Comparison of ENCODE assay signal across 21 cellular contexts in the genomic region with DNA sequence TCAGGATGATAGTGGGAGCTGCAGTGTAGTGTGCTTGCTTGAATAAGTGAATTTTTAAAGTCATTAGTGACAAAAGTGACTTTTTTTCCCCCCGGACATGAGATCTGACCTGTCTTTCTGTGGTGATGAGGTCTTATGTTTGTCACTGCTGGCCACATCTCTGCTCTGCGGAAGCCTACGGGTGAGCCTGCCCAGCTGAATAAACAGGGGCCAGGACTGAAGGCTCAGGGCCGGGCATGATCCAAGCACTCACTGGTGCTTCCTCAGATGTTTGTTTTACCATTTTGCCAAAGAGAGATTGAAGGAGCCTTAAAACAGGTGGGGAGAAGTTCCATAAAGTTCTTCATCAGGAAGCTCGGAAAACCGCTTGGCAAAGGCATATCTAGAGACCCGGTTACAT.
"Had no signal": no experiment of that assay in that cellular context is flagged by ENCODE, and none has a peak within 500 bp of the region (broad histone marks: within the 10 kb centered on the region; RNA-seq: fewer than 3 reads in every experiment).

No MANE protein-coding gene starts in this region.

- H3K27me3 Mint-ChIP-seq: activated CD4-positive, alpha-beta memory T cell treated with anti-CD3 and anti-CD28 coated beads for 36 hours; activated CD4-positive, alpha-beta T cell treated with anti-CD3 and anti-CD28 coated beads for 36 hours; activated naive CD4-positive, alpha-beta T cell treated with anti-CD3 and anti-CD28 coated beads, Interleukin-2, amount 50 U/mL, for 24 hours; activated T-cell treated with anti-CD3 and anti-CD28 coated beads, Interleukin-2, amount 50 U/mL, for 24 hours; brain; central memory CD8-positive, alpha-beta T cell; effector memory CD8-positive, alpha-beta T cell; naive thymus-derived CD4-positive, alpha-beta T cell; stimulated activated naive CD8-positive, alpha-beta T cell treated with anti-CD3 and anti-CD28 coated beads, Interleukin-15, Interleukin-2, amounts not matched to agents 100 ng/mL and 50 ng/mL, for 24 hours; T-helper 17 cell had no signal

- H3K27ac ChIP-seq: adrenal gland, epithelial cell of prostate, suprapubic skin, upper lobe of right lung, WERI-Rb-1 had no signal

- H3K4me3 Mint-ChIP-seq: activated CD4-positive, alpha-beta memory T cell treated with anti-CD3 and anti-CD28 coated beads for 36 hours; activated CD4-positive, alpha-beta T cell treated with anti-CD3 and anti-CD28 coated beads for 36 hours; activated naive CD4-positive, alpha-beta T cell treated with anti-CD3 and anti-CD28 coated beads, Interleukin-2, amount 50 U/mL, for 24 hours; activated T-cell treated with anti-CD3 and anti-CD28 coated beads, Interleukin-2, amount 50 U/mL, for 24 hours; brain; central memory CD8-positive, alpha-beta T cell; effector memory CD8-positive, alpha-beta T cell; naive thymus-derived CD4-positive, alpha-beta T cell; stimulated activated naive CD8-positive, alpha-beta T cell treated with anti-CD3 and anti-CD28 coated beads, Interleukin-15, Interleukin-2, amounts not matched to agents 100 ng/mL and 50 ng/mL, for 24 hours; T-helper 17 cell had no signal

- H3K36me3 ChIP-seq: adrenal gland, suprapubic skin, upper lobe of right lung, WERI-Rb-1 had no signal

- H3K9me3 ChIP-seq: adrenal gland, mucosa of descending colon, suprapubic skin, upper lobe of right lung had no signal

- H3K9me3 Mint-ChIP-seq: central memory CD8-positive, alpha-beta T cell; effector memory CD8-positive, alpha-beta T cell; stimulated activated naive CD8-positive, alpha-beta T cell treated with anti-CD3 and anti-CD28 coated beads, Interleukin-15, Interleukin-2, amounts not matched to agents 100 ng/mL and 50 ng/mL, for 24 hours had no signal

- H3K4me3 ChIP-seq: adrenal gland, mucosa of descending colon, smooth muscle cell, upper lobe of right lung had no signal

- DNase-seq: activated CD4-positive, alpha-beta memory T cell treated with anti-CD3 and anti-CD28 coated beads for 36 hours; activated effector memory CD4-positive, alpha-beta T cell treated with anti-CD3 and anti-CD28 coated beads, Interleukin-2, amount 50 U/mL, for 16 hours; activated T-cell treated with anti-CD3 and anti-CD28 coated beads, Interleukin-2, amount 50 U/mL, for 24 hours; adrenal gland; effector memory CD8-positive, alpha-beta T cell; head of caudate nucleus; mucosa of descending colon; naive thymus-derived CD4-positive, alpha-beta T cell; nucleus accumbens; T-helper 17 cell; upper lobe of right lung; WERI-Rb-1 had no signal

- H3K27ac Mint-ChIP-seq: activated CD4-positive, alpha-beta memory T cell treated with anti-CD3 and anti-CD28 coated beads for 36 hours; activated CD4-positive, alpha-beta T cell treated with anti-CD3 and anti-CD28 coated beads for 36 hours; activated naive CD4-positive, alpha-beta T cell treated with anti-CD3 and anti-CD28 coated beads, Interleukin-2, amount 50 U/mL, for 24 hours; activated T-cell treated with anti-CD3 and anti-CD28 coated beads, Interleukin-2, amount 50 U/mL, for 24 hours; brain; effector memory CD8-positive, alpha-beta T cell; stimulated activated naive CD8-positive, alpha-beta T cell treated with anti-CD3 and anti-CD28 coated beads, Interleukin-15, Interleukin-2, amounts not matched to agents 100 ng/mL and 50 ng/mL, for 24 hours; T-helper 17 cell had no signal

- H3K36me3 Mint-ChIP-seq: activated CD4-positive, alpha-beta memory T cell treated with anti-CD3 and anti-CD28 coated beads for 36 hours; activated naive CD4-positive, alpha-beta T cell treated with anti-CD3 and anti-CD28 coated beads, Interleukin-2, amount 50 U/mL, for 24 hours; brain had no signal

- ATAC-seq: activated CD4-positive, alpha-beta T cell treated with anti-CD3 and anti-CD28 coated beads for 36 hours; left lobe of liver; mucosa of descending colon; naive thymus-derived CD4-positive, alpha-beta T cell; T-helper 17 cell; upper lobe of right lung had no signal

- H3K27me3 ChIP-seq: adrenal gland, suprapubic skin, upper lobe of right lung had no signal
